ENCODE assay signal across 1 cellular context in the genomic region with DNA sequence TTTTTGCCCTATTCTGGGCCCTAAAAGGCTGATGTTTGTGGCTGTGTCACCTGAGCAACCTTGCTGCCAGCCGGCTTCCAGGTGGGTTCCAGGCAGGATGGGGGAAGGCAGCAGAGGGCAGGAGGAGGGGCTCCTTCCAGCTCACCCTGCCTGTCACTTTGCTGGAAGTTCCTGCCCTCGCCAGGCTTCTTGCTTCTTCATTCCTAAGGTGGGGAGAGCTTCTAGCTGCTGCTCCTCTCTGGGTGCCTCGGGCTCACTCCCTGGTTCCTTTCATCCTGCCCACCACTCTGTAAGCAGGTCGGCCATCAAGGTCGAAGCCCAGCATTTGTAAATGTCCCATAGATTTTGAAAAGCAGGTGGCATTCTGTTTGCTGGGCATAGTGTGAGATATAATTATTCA.
TF ChIP-seq lines count a peak whose summit lies in the region.

No MANE protein-coding gene starts in this region.

TF ChIP-seq in IMR-90, 13 proteins besides CTCF, POLR2A, EP300 and RAD21 (continued from another document):
- TF ChIP-seq RCOR1 (IDR thresholded peaks at IDR 0.05; ENCODE audit: insufficient replicate concordance, low read length), result no peak
